Comparison of ENCODE assay signal across 8 cellular contexts in genomic region chr3:100154171-100154570, GRCh38. TPM values are rescaled to one million over a fixed set of nuclear protein-coding genes. Genes with fewer than 3 reads are reported as not detected.
"Had no signal": no experiment of that assay in that cellular context is flagged by ENCODE, and none has a peak within 500 bp of the region (broad histone marks: within the 10 kb centered on the region; RNA-seq: fewer than 3 reads in every experiment).

No MANE protein-coding gene starts in this region.

- H3K4me3 Mint-ChIP-seq: H9, IgD-negative memory B cell had no signal

- FAIRE-seq: H54 had no signal

- DNase-seq: GM23248, GOT3, H9, HCEC 1CT, KG1 had no signal

- H3K9ac ChIP-seq: GM23248 had no signal

- H3K27me3 Mint-ChIP-seq: IgD-negative memory B cell had no signal

- H3K27ac Mint-ChIP-seq: H9, IgD-negative memory B cell had no signal

- H3K4me3 ChIP-seq: GM23248 had no signal

- H2AFZ ChIP-seq: GM23248 had no signal

RNA-seq across cellular contexts. Expression of gene FILIP1L, which starts 39.9 kb away (rescaled TPM):
- total RNA-seq: HT1080 had no signal
